Comparison of ENCODE assay signal across 8 cellular contexts in genomic region chr17:7572588-7573323, GRCh38. TPM values are rescaled to one million over a fixed set of nuclear protein-coding genes. Genes with fewer than 3 reads are reported as not detected.
DNase-seq lines count a peak whose midpoint lies in the region; ATAC-seq, FAIRE-seq and TF ChIP-seq lines count a peak whose summit lies in the region.

No MANE protein-coding gene starts in this region.

- H3K4me3 ChIP-seq in A673 (ENCODE audit: low read depth, low read length, poor library complexity, severe bottlenecking): peak overlapping the region; percentile 95
- peak overlapping the region; percentile 82 to 90 for H3K4me3 ChIP-seq in kidney (ENCODE audit: low read length in 2 of 2)

- DNase-seq in A673 (ENCODE audit: low spot score): peak; percentile 100
- DNase-seq in NCI-H446 treated with DMSO at 0.1 percent for 48 hours (lab: John Stamatoyannopoulos, UW): peak; percentile 98
- DNase-seq in activated CD4-positive, alpha-beta T cell treated with anti-CD3 and anti-CD28 coated beads for 1 hour: peak; percentile 100
- DNase-seq in cerebellar cortex (ENCODE audit: low spot score): peak; percentile 100
- peak; percentile 90 for DNase-seq in kidney
- peak; percentile 99 to 100 (median 100) for DNase-seq in stimulated activated CD4-positive, alpha-beta T cell treated with anti-CD3 and anti-CD28 coated beads, Interleukin-12 subunit alpha, Interleukin-12 subunit beta, amount 100 ng/mL, for 48 hours (ENCODE audit: low read depth in 2 of 3, low spot score in 1 of 3)

- POLR2A ChIA-PET in A673 (lab: Charles Lee; ENCODE audit: low non-redundant PET): no interaction called here

- BruUV-seq in A673 (replicated peaks; lab: Mats Ljungman, UMichigan): no TSS peak

- peaks cover 72% of the 10 kb centered on the region for H3K36me3 ChIP-seq in A673 (ENCODE audit: insufficient read depth, low read length, poor library complexity, severe bottlenecking)
- H3K36me3 ChIP-seq in kidney (ENCODE audit: control insufficient read depth in 1 of 2, insufficient read depth in 2 of 2, low read length in 2 of 2): peaks cover 45 to 52% of the 10 kb centered on the region in 2 donors

- H3K27ac ChIP-seq in A673 (ENCODE audit: low read depth, low read length, poor library complexity, severe bottlenecking): peak overlapping the region; percentile 100
- peak overlapping the region; percentile 97 to 98 for H3K27ac ChIP-seq in kidney (ENCODE audit: low read depth in 2 of 2, low read length in 2 of 2)

- peak overlapping the region; percentile 93 to 97 for H3K9ac ChIP-seq in kidney (ENCODE audit: low read length in 2 of 2)

- FAIRE-seq in kidney (lab: Jason Lieb, UNC): peak; percentile 99

- intact Hi-C loops in A673 (cut with micrococcal nuclease; ENCODE audit: unreplicated experiment): no loop called here
- intact Hi-C loops in kidney (cut with DNase I): no loop called here

- TF ChIP-seq CTCF in A673 (conservative IDR thresholded peaks at IDR 0.05; ENCODE audit: low read depth, low read length) (no peak), kidney (IDR thresholded peaks at IDR 0.05; ENCODE audit: borderline replicate concordance, extremely low read depth, insufficient read depth) (no peak)

- no peaks in the 10 kb centered on the region for H3K9me3 ChIP-seq in A673 (ENCODE audit: low read depth, low read length, poor library complexity, severe bottlenecking)
- H3K9me3 ChIP-seq in kidney (ENCODE audit: control insufficient read depth in 1 of 2, low read length in 2 of 2): no peaks in the 10 kb centered on the region

- ATAC-seq in GM18870 (IDR thresholded peaks at IDR 0.05; ENCODE audit: unreplicated experiment) (peak; percentile 90), HG03280 (IDR thresholded peaks at IDR 0.05; ENCODE audit: unreplicated experiment) (peak; percentile 92)

- H3K27me3 ChIP-seq in A673 (replicated peaks; ENCODE audit: insufficient read depth, low read depth, low read length, poor library complexity): no peaks in the 10 kb centered on the region

- H3K4me1 ChIP-seq in A673 (ENCODE audit: insufficient read depth, low read length, poor library complexity, severe bottlenecking): peaks cover 24% of the 10 kb centered on the region
- peaks cover 12 to 21% of the 10 kb centered on the region in 2 donors for H3K4me1 ChIP-seq in kidney (ENCODE audit: control insufficient read depth in 1 of 2, insufficient read depth in 1 of 2, low read depth in 1 of 2, low read length in 2 of 2)

- CTCF ChIA-PET in A673 (lab: Charles Lee): interaction anchor here (1.3 kb wide), 1 partner anchor 12 kb away, joined by 4 read pairs; no protein-coding TSS in a partner anchor

RNA-seq across cellular contexts. Expression of gene CD68, which starts 6.7 kb away (rescaled TPM):
- total RNA-seq in A673 (2021) (1.6 and 1.8 TPM in 2 replicates), kidney (92.6 TPM)
- polyA plus RNA-seq in kidney (ENCODE audit: insufficient read depth, low read depth, low replicate concordance): 38.3 TPM

RNA-seq across cellular contexts. Expression of gene MPDU1, which starts 10.9 kb away (rescaled TPM):
- total RNA-seq in A673 (2021) (133 and 149 TPM in 2 replicates), kidney (54.2 TPM)
- 145 TPM for polyA plus RNA-seq in kidney (ENCODE audit: insufficient read depth, low read depth, low replicate concordance)

RNA-seq across cellular contexts. Expression of gene SENP3, which starts 11.0 kb away (rescaled TPM):
- total RNA-seq in A673 (2021) (113 and 122 TPM in 2 replicates), kidney (43.5 TPM)
- polyA plus RNA-seq in kidney (ENCODE audit: insufficient read depth, low read depth, low replicate concordance): 50.3 TPM

RNA-seq across cellular contexts. Expression of gene TNFSF13, which starts 14.2 kb away (rescaled TPM):
- 0.69 and 0.74 TPM in 2 replicates for total RNA-seq in A673 (2021)
- 99.2 TPM for total RNA-seq in kidney
- polyA plus RNA-seq in kidney (ENCODE audit: insufficient read depth, low read depth, low replicate concordance): 68.6 TPM

RNA-seq across cellular contexts. Expression of gene SOX15, which starts 17.1 kb away (rescaled TPM):
- total RNA-seq in A673 (2021) (0.87 and 1.3 TPM in 2 replicates), kidney (0.88 TPM)
- polyA plus RNA-seq in kidney (ENCODE audit: insufficient read depth, low read depth, low replicate concordance): 0.80 TPM

Comparison
In these comparisons a context has a peak if more than half of its experiments do, and no peak if none do; other contexts are left out.
1. Peak in every context shown above with its lines: DNase-seq, ATAC-seq, H3K4me3 ChIP-seq and H3K27ac ChIP-seq.
2. RNA of gene CD68, which starts 6.7 kb away (total RNA-seq): 92.6 TPM in kidney (single experiment); 1.6 to 1.8 TPM in A673; every median in the first group is over 10 times any median in the second.